8 cellular contexts compared by ENCODE assay signal in the genomic region with DNA sequence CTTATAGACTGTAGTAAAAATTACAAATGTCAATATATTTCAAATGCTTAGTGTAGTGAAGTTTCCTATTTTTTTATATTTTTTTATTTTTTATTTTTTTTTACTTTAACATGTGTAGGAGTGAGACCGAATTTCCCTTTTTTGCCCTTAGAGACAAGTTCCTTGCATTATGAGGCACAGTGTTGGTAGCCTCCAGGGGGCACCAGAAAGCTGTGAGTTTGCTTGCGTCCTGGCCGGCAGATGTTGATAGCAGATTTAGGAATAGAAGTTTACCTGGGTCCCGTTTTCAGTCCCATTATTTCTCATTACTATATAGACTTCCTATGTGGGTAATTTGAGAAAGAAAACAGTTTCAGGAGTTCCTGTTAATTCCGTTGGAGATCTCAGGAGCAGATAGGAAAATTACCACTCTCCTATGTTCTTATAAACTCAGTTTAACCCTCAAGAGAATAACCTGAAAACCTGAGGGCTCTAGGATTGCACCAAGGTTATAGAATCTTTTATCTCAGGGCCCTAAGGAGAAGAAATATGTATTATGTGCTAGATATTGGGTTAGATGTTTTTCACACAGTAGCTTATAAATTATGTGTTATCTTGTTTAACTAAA.
DNase-seq lines count a peak whose midpoint lies in the region; ATAC-seq, FAIRE-seq and TF ChIP-seq lines count a peak whose summit lies in the region.

No MANE protein-coding gene starts in this region.

- TF ChIP-seq CTCF in SK-N-SH (IDR thresholded peaks at IDR 0.05): peak; percentile 79
- peak; percentile 71 for TF ChIP-seq CTCF in bronchial epithelial cell (IDR thresholded peaks at IDR 0.05; ENCODE audit: insufficient read depth, low read length, severe bottlenecking)
- peak; percentile 58 to 78 for TF ChIP-seq CTCF in left lung (IDR thresholded peaks at IDR 0.05)

- H3K4me3 ChIP-seq in MG63 (no peak overlapping the region), SK-N-SH (ENCODE audit: low read depth in 2 of 2, low read length in 1 of 2) (no peak overlapping the region), bronchial epithelial cell (ENCODE audit: low read depth, low read length) (no peak overlapping the region), left lung (no peak overlapping the region)

- no peaks in the 10 kb centered on the region for H3K9me2 ChIP-seq in SK-N-SH

- H3K36me3 ChIP-seq in MG63: no peaks in the 10 kb centered on the region
- no peaks in the 10 kb centered on the region for H3K36me3 ChIP-seq in SK-N-SH (replicated peaks in 1 of 2; ENCODE audit: control insufficient read depth in 1 of 2, insufficient read depth in 2 of 2, low read length in 1 of 2)
- no peaks in the 10 kb centered on the region for H3K36me3 ChIP-seq in bronchial epithelial cell (ENCODE audit: control insufficient read depth, insufficient read depth, low read length)
- H3K36me3 ChIP-seq in left lung: no peaks in the 10 kb centered on the region

- no peaks in the 10 kb centered on the region for H3K4me1 ChIP-seq in SK-N-SH (ENCODE audit: control insufficient read depth in 1 of 2, insufficient read depth in 2 of 2, low read depth in 1 of 2, low read length in 1 of 2)
- H3K4me1 ChIP-seq in left lung: no peaks in the 10 kb centered on the region

- DNase-seq in SIG-M5 treated with dmso at 0.1 percent for 504 hours (lab: John Stamatoyannopoulos, UW; ENCODE audit: unreplicated experiment): peak; percentile 54
- no peak for DNase-seq in SIG-M5 (lab: John Stamatoyannopoulos, UW)
- DNase-seq in HEK293T (ENCODE audit: extremely low spot score): peak; percentile 56
- DNase-seq in MG63: peak; percentile 43
- DNase-seq in SK-N-SH: peak; percentile 40
- DNase-seq in bronchial epithelial cell (ENCODE audit: low read depth): peak; percentile 62
- peak; percentile 47 to 64 for DNase-seq in left lung
- peak; percentile 23 for DNase-seq in stimulated activated CD8-positive, alpha-beta memory T cell treated with anti-CD3 and anti-CD28 coated beads, Interleukin-4, amount 100 ng/mL, for 24 hours (ENCODE audit: low read depth)

- H3K27me3 ChIP-seq in MG63 (no peaks in the 10 kb centered on the region), SK-N-SH (ENCODE audit: insufficient read depth) (no peaks in the 10 kb centered on the region), bronchial epithelial cell (ENCODE audit: control insufficient read depth, insufficient read depth, low read length) (no peaks in the 10 kb centered on the region), left lung (no peaks in the 10 kb centered on the region)

- 13% methylated on average over 5 of the region's 5 CpGs for WGBS in SK-N-SH (ENCODE audit: low lambda C conversion rate)

- TF ChIP-seq RAD21 in SK-N-SH (IDR thresholded peaks at IDR 0.05; ENCODE audit: low read length): peak; percentile 90

- intact Hi-C loops in left lung (cut with DNase I): loop anchor here in 1 of 2 donors (10.0 kb wide), 1 partner anchor 323 kb away; no protein-coding TSS in a partner anchor

- no peak for FAIRE-seq in bronchial epithelial cell (lab: Jason Lieb, UNC)

- no peaks in the 10 kb centered on the region for H3K79me2 ChIP-seq in SK-N-SH (ENCODE audit: insufficient read depth)

- no peak overlapping the region for H3K9ac ChIP-seq in SK-N-SH

- no peak overlapping the region for H3K4me2 ChIP-seq in SK-N-SH

- TF ChIP-seq EP300 in SK-N-SH (IDR thresholded peaks at IDR 0.05; ENCODE audit: borderline replicate concordance in 1 of 2, low read depth in 1 of 2, low read length in 1 of 2): no peak

- POLR2A ChIA-PET in HEK293T (lab: Yijun Ruan, JAX) (no interaction called here), SK-N-SH (lab: Yijun Ruan, JAX) (no interaction called here)

- no peaks in the 10 kb centered on the region for H3K9me3 ChIP-seq in MG63
- no peaks in the 10 kb centered on the region for H3K9me3 ChIP-seq in SK-N-SH
- no peaks in the 10 kb centered on the region for H3K9me3 ChIP-seq in left lung

- peak overlapping the region; percentile 17; the same call in 1 of the 2 replicates for H2AFZ ChIP-seq in SK-N-SH (ENCODE audit: low read depth)

- no peaks in the 10 kb centered on the region for H3F3A ChIP-seq in SK-N-SH (replicated peaks; ENCODE audit: insufficient read depth)

- peak; percentile 96 for ATAC-seq in left lung

- CTCF ChIA-PET in HEK293T (lab: Yijun Ruan, JAX) (interaction anchor here (1.1 to 1.4 kb wide), 2 partner anchors 11 to 21 kb away, joined by 3 to 6 read pairs; no protein-coding TSS in a partner anchor), SK-N-SH (lab: Yijun Ruan, JAX) (interaction anchor here (0.5 to 2.6 kb wide), 31 partner anchors 10 to 660 kb away, joined by 3 to 18 read pairs (median 4); no protein-coding TSS in a partner anchor)

- no peaks in the 10 kb centered on the region for H4K20me1 ChIP-seq in SK-N-SH (ENCODE audit: insufficient read depth)

- no peak overlapping the region for H3K27ac ChIP-seq in SK-N-SH (ENCODE audit: low read depth in 2 of 2, low read length in 1 of 2)
- H3K27ac ChIP-seq in left lung: no peak overlapping the region

TF ChIP-seq in HEK293T, 16 proteins besides CTCF, POLR2A, EP300 and RAD21:
- TF ChIP-seq, protein P1, sequence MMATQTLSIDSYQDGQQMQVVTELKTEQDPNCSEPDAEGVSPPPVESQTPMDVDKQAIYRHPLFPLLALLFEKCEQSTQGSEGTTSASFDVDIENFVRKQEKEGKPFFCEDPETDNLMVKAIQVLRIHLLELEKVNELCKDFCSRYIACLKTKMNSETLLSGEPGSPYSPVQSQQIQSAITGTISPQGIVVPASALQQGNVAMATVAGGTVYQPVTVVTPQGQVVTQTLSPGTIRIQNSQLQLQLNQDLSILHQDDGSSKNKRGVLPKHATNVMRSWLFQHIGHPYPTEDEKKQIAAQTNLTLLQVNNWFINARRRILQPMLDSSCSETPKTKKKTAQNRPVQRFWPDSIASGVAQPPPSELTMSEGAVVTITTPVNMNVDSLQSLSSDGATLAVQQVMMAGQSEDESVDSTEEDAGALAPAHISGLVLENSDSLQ (IDR thresholded peaks at IDR 0.05): no peak
- TF ChIP-seq L3MBTL2 (conservative IDR thresholded peaks at IDR 0.05): no peak
- no peak for TF ChIP-seq SP1 (IDR thresholded peaks at IDR 0.05)
- no peak for TF ChIP-seq NFRKB (IDR thresholded peaks at IDR 0.05)
- TF ChIP-seq TARDBP (IDR thresholded peaks at IDR 0.05): no peak
- no peak for TF ChIP-seq HDGF (IDR thresholded peaks at IDR 0.05; ENCODE audit: borderline replicate concordance)
- TF ChIP-seq FOXA1 (IDR thresholded peaks at IDR 0.05): no peak
- TF ChIP-seq CTBP1 (IDR thresholded peaks at IDR 0.05; ENCODE audit: borderline replicate concordance): no peak
- TF ChIP-seq FOXM1 (IDR thresholded peaks at IDR 0.05; ENCODE audit: borderline replicate concordance): no peak
- no peak for TF ChIP-seq BHLHE40 (IDR thresholded peaks at IDR 0.05; ENCODE audit: borderline replicate concordance)
- no peak for TF ChIP-seq FOXK2 (IDR thresholded peaks at IDR 0.05)
- TF ChIP-seq ELF4 (IDR thresholded peaks at IDR 0.05): no peak
- no peak for TF ChIP-seq ARNT (IDR thresholded peaks at IDR 0.05)
- no peak for TF ChIP-seq ZNF384 (IDR thresholded peaks at IDR 0.05)
- no peak for TF ChIP-seq SUZ12 (IDR thresholded peaks at IDR 0.05)
- TF ChIP-seq LEF1 (IDR thresholded peaks at IDR 0.05; ENCODE audit: borderline replicate concordance): no peak

TF ChIP-seq in SK-N-SH, 30 proteins besides CTCF, POLR2A, EP300 and RAD21 (continues in another document):
- no peak for TF ChIP-seq POLR2AphosphoS5 (IDR thresholded peaks at IDR 0.05; ENCODE audit: low read depth, low read length)
- TF ChIP-seq GATA2 (CRISPR knock-in tag; IDR thresholded peaks at IDR 0.05): peak; percentile 13; the same call in 1 of the 2 replicates
- TF ChIP-seq, protein P2, sequence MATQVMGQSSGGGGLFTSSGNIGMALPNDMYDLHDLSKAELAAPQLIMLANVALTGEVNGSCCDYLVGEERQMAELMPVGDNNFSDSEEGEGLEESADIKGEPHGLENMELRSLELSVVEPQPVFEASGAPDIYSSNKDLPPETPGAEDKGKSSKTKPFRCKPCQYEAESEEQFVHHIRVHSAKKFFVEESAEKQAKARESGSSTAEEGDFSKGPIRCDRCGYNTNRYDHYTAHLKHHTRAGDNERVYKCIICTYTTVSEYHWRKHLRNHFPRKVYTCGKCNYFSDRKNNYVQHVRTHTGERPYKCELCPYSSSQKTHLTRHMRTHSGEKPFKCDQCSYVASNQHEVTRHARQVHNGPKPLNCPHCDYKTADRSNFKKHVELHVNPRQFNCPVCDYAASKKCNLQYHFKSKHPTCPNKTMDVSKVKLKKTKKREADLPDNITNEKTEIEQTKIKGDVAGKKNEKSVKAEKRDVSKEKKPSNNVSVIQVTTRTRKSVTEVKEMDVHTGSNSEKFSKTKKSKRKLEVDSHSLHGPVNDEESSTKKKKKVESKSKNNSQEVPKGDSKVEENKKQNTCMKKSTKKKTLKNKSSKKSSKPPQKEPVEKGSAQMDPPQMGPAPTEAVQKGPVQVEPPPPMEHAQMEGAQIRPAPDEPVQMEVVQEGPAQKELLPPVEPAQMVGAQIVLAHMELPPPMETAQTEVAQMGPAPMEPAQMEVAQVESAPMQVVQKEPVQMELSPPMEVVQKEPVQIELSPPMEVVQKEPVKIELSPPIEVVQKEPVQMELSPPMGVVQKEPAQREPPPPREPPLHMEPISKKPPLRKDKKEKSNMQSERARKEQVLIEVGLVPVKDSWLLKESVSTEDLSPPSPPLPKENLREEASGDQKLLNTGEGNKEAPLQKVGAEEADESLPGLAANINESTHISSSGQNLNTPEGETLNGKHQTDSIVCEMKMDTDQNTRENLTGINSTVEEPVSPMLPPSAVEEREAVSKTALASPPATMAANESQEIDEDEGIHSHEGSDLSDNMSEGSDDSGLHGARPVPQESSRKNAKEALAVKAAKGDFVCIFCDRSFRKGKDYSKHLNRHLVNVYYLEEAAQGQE (IDR thresholded peaks at IDR 0.05; ENCODE audit: low read depth, low read length): no peak
- TF ChIP-seq TEAD4 (IDR thresholded peaks at IDR 0.05; ENCODE audit: borderline replicate concordance, insufficient read depth): no peak
- TF ChIP-seq FOSL2 (IDR thresholded peaks at IDR 0.05; ENCODE audit: borderline replicate concordance, low read depth): no peak
- TF ChIP-seq EZH2phosphoT487 (IDR thresholded peaks at IDR 0.05; ENCODE audit: borderline replicate concordance, low read depth): no peak
- TF ChIP-seq RCOR1 (IDR thresholded peaks at IDR 0.05; ENCODE audit: low read length): no peak
- TF ChIP-seq, protein P3, sequence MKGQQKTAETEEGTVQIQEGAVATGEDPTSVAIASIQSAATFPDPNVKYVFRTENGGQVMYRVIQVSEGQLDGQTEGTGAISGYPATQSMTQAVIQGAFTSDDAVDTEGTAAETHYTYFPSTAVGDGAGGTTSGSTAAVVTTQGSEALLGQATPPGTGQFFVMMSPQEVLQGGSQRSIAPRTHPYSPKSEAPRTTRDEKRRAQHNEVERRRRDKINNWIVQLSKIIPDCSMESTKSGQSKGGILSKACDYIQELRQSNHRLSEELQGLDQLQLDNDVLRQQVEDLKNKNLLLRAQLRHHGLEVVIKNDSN (IDR thresholded peaks at IDR 0.05; ENCODE audit: borderline replicate concordance, low read depth): no peak
- TF ChIP-seq SMC3 (IDR thresholded peaks at IDR 0.05; ENCODE audit: low read depth, low read length): peak; percentile 90
- TF ChIP-seq RFX5 (IDR thresholded peaks at IDR 0.05; ENCODE audit: low read length): no peak
- no peak for TF ChIP-seq GABPA (IDR thresholded peaks at IDR 0.05; ENCODE audit: low read depth)
